27 cellular contexts compared by ENCODE assay signal in genomic region chrX:1325515-1326116, GRCh38. TPM values are rescaled to one million over a fixed set of nuclear protein-coding genes. Genes with fewer than 3 reads are reported as not detected.
A peak's percentile ranks its signal among the peaks of the same experiment; 100 is the strongest.
DNase-seq lines count a peak whose midpoint lies in the region; ATAC-seq, FAIRE-seq and TF ChIP-seq lines count a peak whose summit lies in the region.
"Had no signal": no experiment of that assay in that cellular context is flagged by ENCODE, and none has a peak within 500 bp of the region (broad histone marks: within the 10 kb centered on the region; RNA-seq: fewer than 3 reads in every experiment).

No MANE protein-coding gene starts in this region.

- H3K4me3 ChIP-seq in trophoblast cell (ENCODE audit: low read depth, low read length) = no peak overlapping the region
- H3K4me3 ChIP-seq: ovary had no signal

- peak overlapping the region; percentile 27 for H3K27ac Mint-ChIP-seq in activated T-cell treated with anti-CD3 and anti-CD28 coated beads, Interleukin-2, amount 50 U/mL, for 24 hours
- no peak overlapping the region for H3K27ac Mint-ChIP-seq in Calu3 (ENCODE audit: unreplicated experiment)
- H3K27ac Mint-ChIP-seq: activated naive CD4-positive, alpha-beta T cell treated with anti-CD3 and anti-CD28 coated beads, Interleukin-2, amount 50 U/mL, for 24 hours; activated T-helper 1 cell treated with anti-CD3 and anti-CD28 coated beads, Interleukin-12 subunit alpha, Interleukin-12 subunit beta, Interleukin-2, Interleukin-4 antibody, amounts not matched to agents 30 ng/mL and 10 ng/mL and 1 ng/mL, durations not matched to agents 14 hours and 24 hours and 36 hours; HFFc6; memory B cell; T-cell had no signal

- peaks cover 12% of the 10 kb centered on the region for H3K4me1 Mint-ChIP-seq in activated T-cell treated with anti-CD3 and anti-CD28 coated beads, Interleukin-2, amount 50 U/mL, for 24 hours (ENCODE audit: low read depth)
- no peaks in the 10 kb centered on the region for H3K4me1 Mint-ChIP-seq in Calu3 (ENCODE audit: low read depth, unreplicated experiment)

- H2AK5ac ChIP-seq in trophoblast cell (ENCODE audit: low read length) = no peak overlapping the region

- H3K27ac ChIP-seq in trophoblast cell (ENCODE audit: low read depth, low read length) = no peak overlapping the region
- H3K27ac ChIP-seq: ovary had no signal

- H3K9me3 Mint-ChIP-seq in activated T-cell treated with anti-CD3 and anti-CD28 coated beads, Interleukin-2, amount 50 U/mL, for 24 hours = no peaks in the 10 kb centered on the region
- H3K9me3 Mint-ChIP-seq in Calu3 (ENCODE audit: low read depth, unreplicated experiment) = no peaks in the 10 kb centered on the region
- H3K9me3 Mint-ChIP-seq: activated naive CD4-positive, alpha-beta T cell treated with anti-CD3 and anti-CD28 coated beads, Interleukin-2, amount 50 U/mL, for 24 hours; activated T-helper 1 cell treated with anti-CD3 and anti-CD28 coated beads, Interleukin-12 subunit alpha, Interleukin-12 subunit beta, Interleukin-2, Interleukin-4 antibody, amounts not matched to agents 30 ng/mL and 10 ng/mL and 1 ng/mL, durations not matched to agents 14 hours and 24 hours and 36 hours; HFFc6; memory B cell; T-cell had no signal

- H2AFZ ChIP-seq in trophoblast cell (ENCODE audit: insufficient read depth, low read length, poor library complexity) = no peak overlapping the region

- H3K4me1 ChIP-seq in trophoblast cell (ENCODE audit: control insufficient read depth in 1 of 2, insufficient read depth in 2 of 2, low read length in 2 of 2) = no peaks in the 10 kb centered on the region

- H3K18ac ChIP-seq in trophoblast cell (ENCODE audit: low read length) = no peak overlapping the region

- H3K36me3 Mint-ChIP-seq in activated T-cell treated with anti-CD3 and anti-CD28 coated beads, Interleukin-2, amount 50 U/mL, for 24 hours (ENCODE audit: low read depth) = no peaks in the 10 kb centered on the region
- no peaks in the 10 kb centered on the region for H3K36me3 Mint-ChIP-seq in Calu3 (ENCODE audit: insufficient read depth, unreplicated experiment)
- H3K36me3 Mint-ChIP-seq: activated naive CD4-positive, alpha-beta T cell treated with anti-CD3 and anti-CD28 coated beads, Interleukin-2, amount 50 U/mL, for 24 hours; T-cell had no signal

- no peak overlapping the region for H2BK5ac ChIP-seq in trophoblast cell (ENCODE audit: low read depth, low read length, poor library complexity)

- no peak for DNase-seq in activated T-cell treated with anti-CD3 and anti-CD28 coated beads, Interleukin-2, amount 50 U/mL, for 24 hours
- DNase-seq in activated T-cell treated with anti-CD3 and anti-CD28 coated beads, Interleukin-2, amount 50 U/mL, for 48 hours = no peak
- DNase-seq in GM18507 (ENCODE audit: extremely low spot score, insufficient read length, low read depth) (no peak), SK-N-DZ (ENCODE audit: low spot score) (peak; percentile 1), trophoblast cell (peak; percentile 48 to 59), middle frontal gyrus (ENCODE audit: extremely low spot score, low spot score) (no peak), Calu3 (no peak)
- DNase-seq: activated CD4-positive, CD25-positive, alpha-beta regulatory T cell treated with anti-CD3 and anti-CD28 coated beads, Interleukin-2, amount 50 U/mL, for 72 hours; aorta; dermis blood vessel endothelial cell; HFFc6; NCI-H1436; NCI-H524 treated with DMSO at 0.1 percent for 48 hours; ovary; SHP77 treated with DMSO at 0.1 percent for 48 hours; stimulated activated CD4-positive, alpha-beta T cell treated with anti-CD3 and anti-CD28 coated beads, Interleukin-12 subunit alpha, Interleukin-12 subunit beta, amount 100 ng/mL, for 4 hours had no signal

- WGBS in trophoblast cell (ENCODE audit: extremely low coverage, insufficient coverage, insufficient read length) = no CpG with 5 or more reads among the region's 20 CpGs

- no peaks in the 10 kb centered on the region for H3K79me2 ChIP-seq in trophoblast cell (ENCODE audit: control insufficient read depth, insufficient read depth, low read length, poor library complexity)

- TF ChIP-seq CTCF in Calu3 (IDR thresholded peaks at IDR 0.05; ENCODE audit: unreplicated experiment) = no peak

- H3K4ac ChIP-seq in trophoblast cell (ENCODE audit: low read depth, low read length) = no peak overlapping the region

- H3K27me3 ChIP-seq in trophoblast cell (ENCODE audit: insufficient read depth, low read length) = no peaks in the 10 kb centered on the region
- H3K27me3 ChIP-seq: ovary had no signal

- no TSS peak for BruUV-seq in Calu3 (replicated peaks; lab: Mats Ljungman, UMichigan)

- no peak overlapping the region for H3K14ac ChIP-seq in trophoblast cell (ENCODE audit: low read length)

- H3K9ac ChIP-seq in trophoblast cell (ENCODE audit: low read length) = no peak overlapping the region

- no peaks in the 10 kb centered on the region for H3K36me3 ChIP-seq in trophoblast cell (ENCODE audit: control insufficient read depth in 1 of 2, insufficient read depth in 2 of 2, low read length in 2 of 2)
- H3K36me3 ChIP-seq: ovary had no signal

- no peak for ATAC-seq in GM18870 (IDR thresholded peaks at IDR 0.05; ENCODE audit: unreplicated experiment)
- ATAC-seq: right cardiac atrium, T-cell had no signal

- no peak overlapping the region for H2BK12ac ChIP-seq in trophoblast cell (ENCODE audit: low read length)

- H4K91ac ChIP-seq in trophoblast cell (ENCODE audit: low read depth, low read length) = no peak overlapping the region

- FAIRE-seq in GM18507 (lab: Jason Lieb, UNC) = peak; percentile 21
- FAIRE-seq: TTC549 had no signal

- no peak overlapping the region for H3K23ac ChIP-seq in trophoblast cell (ENCODE audit: low read length)

- CTCF ChIA-PET in Calu3 (lab: Charles Lee) = no interaction called here

- no peak overlapping the region for H4K8ac ChIP-seq in trophoblast cell (ENCODE audit: low read depth, low read length)

- peaks cover 1% of the 10 kb centered on the region for H3K9me3 ChIP-seq in trophoblast cell (ENCODE audit: insufficient read depth, low read depth, low read length)
- H3K9me3 ChIP-seq: ovary had no signal

- H2BK120ac ChIP-seq in trophoblast cell (ENCODE audit: insufficient read depth, low read length, poor library complexity) = no peak overlapping the region

- H4K12ac ChIP-seq in trophoblast cell (ENCODE audit: low read depth, low read length) = no peak overlapping the region

- H3K4me3 Mint-ChIP-seq in activated T-cell treated with anti-CD3 and anti-CD28 coated beads, Interleukin-2, amount 50 U/mL, for 24 hours = no peak overlapping the region
- no peak overlapping the region for H3K4me3 Mint-ChIP-seq in Calu3 (ENCODE audit: low read depth, unreplicated experiment)
- H3K4me3 Mint-ChIP-seq: activated naive CD4-positive, alpha-beta T cell treated with anti-CD3 and anti-CD28 coated beads, Interleukin-2, amount 50 U/mL, for 24 hours; activated T-helper 1 cell treated with anti-CD3 and anti-CD28 coated beads, Interleukin-12 subunit alpha, Interleukin-12 subunit beta, Interleukin-2, Interleukin-4 antibody, amounts not matched to agents 30 ng/mL and 10 ng/mL and 1 ng/mL, durations not matched to agents 14 hours and 24 hours and 36 hours; HFFc6; memory B cell; T-cell had no signal

- no peak overlapping the region for H3K4me2 ChIP-seq in trophoblast cell (ENCODE audit: low read length)

- peaks cover 14% of the 10 kb centered on the region for H3K27me3 Mint-ChIP-seq in activated T-cell treated with anti-CD3 and anti-CD28 coated beads, Interleukin-2, amount 50 U/mL, for 24 hours
- peaks cover 14% of the 10 kb centered on the region for H3K27me3 Mint-ChIP-seq in Calu3 (ENCODE audit: unreplicated experiment)

- intact Hi-C loops in Calu3 (cut with micrococcal nuclease; ENCODE audit: unreplicated experiment) = no loop called here

- H3K79me1 ChIP-seq in trophoblast cell (ENCODE audit: low read length) = no peaks in the 10 kb centered on the region

RNA-seq across cellular contexts. Expression of gene IL3RA, which starts 11.0 kb away (rescaled TPM):
- polyA plus RNA-seq in SK-N-DZ (2014; cell fraction: cytosol; rRNA removed) = not detected in 2 replicates
- polyA plus RNA-seq in SK-N-DZ (2014; cell fraction: nucleus; rRNA removed) = not detected in 2 replicates
- polyA plus RNA-seq in trophoblast cell (2013) = 0.26 and 0.29 TPM in 2 replicates
- not detected in 2 replicates for total RNA-seq in Calu3 (2022)
- total RNA-seq: activated CD8-positive, alpha-beta memory T cell treated with anti-CD3 and anti-CD28 coated beads for 36 hours; myocyte; OCI-LY7 had no signal
- polyA plus RNA-seq: AG04450 had no signal

RNA-seq across cellular contexts. Expression of gene CSF2RA, which starts 57.0 kb away (rescaled TPM):
- not detected in 2 replicates for polyA plus RNA-seq in SK-N-DZ (2014; cell fraction: cytosol; rRNA removed)
- not detected in 2 replicates for polyA plus RNA-seq in SK-N-DZ (2014; cell fraction: nucleus; rRNA removed)
- polyA plus RNA-seq in trophoblast cell (2013) = 38.6 and 43.2 TPM in 2 replicates
- total RNA-seq in Calu3 (2022) = 10.2 and 11.8 TPM in 2 replicates
- total RNA-seq: activated CD8-positive, alpha-beta memory T cell treated with anti-CD3 and anti-CD28 coated beads for 36 hours; dermis blood vessel endothelial cell; myocyte; OCI-LY7 had no signal
- polyA plus RNA-seq: AG04450 had no signal

Comparison
In these comparisons a context has a peak if more than half of its experiments do, and no peak if none do; other contexts are left out.
1. DNase-seq: peak in SK-N-DZ (single experiment) and trophoblast cell (2 of 2); none in activated T-cell treated with anti-CD3 and anti-CD28 coated beads, Interleukin-2, amount 50 U/mL, for 24 hours (single experiment), activated T-cell treated with anti-CD3 and anti-CD28 coated beads, Interleukin-2, amount 50 U/mL, for 48 hours (0 of 2), GM18507 (single experiment), middle frontal gyrus (single experiment) and Calu3 (single experiment).